8 cellular contexts compared by ENCODE assay signal in genomic region chr14:104795468-104795780, GRCh38. TPM values are rescaled to one million over a fixed set of nuclear protein-coding genes. Genes with fewer than 3 reads are reported as not detected.
DNase-seq lines count a peak whose midpoint lies in the region; ATAC-seq and TF ChIP-seq lines count a peak whose summit lies in the region.

AKT1 (minus strand) TSS chr14:104795748; CDS start chr14:104792643, 3,105 bp downstream.

- H3K9me3 ChIP-seq in HEK293 (ENCODE audit: control insufficient read depth, insufficient read depth, low read depth, low read length), result no peaks in the 10 kb centered on the region

- H3K9me3 Mint-ChIP-seq in activated CD8-positive, alpha-beta T cell treated with anti-CD3 and anti-CD28 coated beads for 36 hours, result no peaks in the 10 kb centered on the region

- H3K9ac ChIP-seq in rectal smooth muscle tissue (ENCODE audit: low read length), result peak within 1 kb of the TSS; percentile 57

- no peaks in the 10 kb centered on the region for H3K36me3 Mint-ChIP-seq in activated CD8-positive, alpha-beta T cell treated with anti-CD3 and anti-CD28 coated beads for 36 hours (ENCODE audit: low read depth)

- peak within 1 kb of the TSS; percentile 81 for H3K27ac Mint-ChIP-seq in activated CD8-positive, alpha-beta T cell treated with anti-CD3 and anti-CD28 coated beads for 36 hours

- H3K36me3 ChIP-seq in HEK293 (ENCODE audit: control insufficient read depth in 2 of 2, insufficient read depth in 1 of 2, low read length in 2 of 2) (peaks cover 0 to 30% of the 10 kb centered on the region in 2 experiments; a peak in 1 of 3 replicates), rectal smooth muscle tissue (ENCODE audit: control insufficient read depth, insufficient read depth, low read length) (peaks cover 3% of the 10 kb centered on the region)

- H3K27ac ChIP-seq in HEK293 (ENCODE audit: extremely low read depth, low read depth, low read length) (peak within 1 kb of the TSS; percentile 78), rectal smooth muscle tissue (ENCODE audit: low read depth, low read length) (peak within 1 kb of the TSS; percentile 87)

- peaks cover 10% of the 10 kb centered on the region for H3K4me1 ChIP-seq in HEK293 (ENCODE audit: control insufficient read depth, insufficient read depth, low read length)
- peaks cover 16% of the 10 kb centered on the region for H3K4me1 ChIP-seq in rectal smooth muscle tissue (ENCODE audit: control insufficient read depth, insufficient read depth, low read length)

- H3K4me3 ChIP-seq in AG04449 (ENCODE audit: low read depth, low read length) (peak within 1 kb of the TSS; percentile 70), HEK293 (ENCODE audit: low read depth, low read length) (peak within 1 kb of the TSS; percentile 67), rectal smooth muscle tissue (ENCODE audit: low read length) (peak within 1 kb of the TSS; percentile 82)

- intact Hi-C loops in activated CD8-positive, alpha-beta T cell treated with anti-CD3 and anti-CD28 coated beads for 36 hours (cut with micrococcal nuclease), result no loop called here
- intact Hi-C loops in cardiac septum (cut with DNase I), result no loop called here

- CTCF ChIA-PET in AG04449 (lab: Yijun Ruan, JAX), result interaction anchor here (7.9 kb wide), 1 partner anchor 26 kb away, joined by 52 read pairs; no protein-coding TSS in a partner anchor
- CTCF ChIA-PET in HEK293 (lab: Yijun Ruan, JAX), result no interaction called here
- CTCF ChIA-PET in activated CD8-positive, alpha-beta T cell treated with anti-CD3 and anti-CD28 coated beads for 36 hours (lab: Charles Lee), result interaction anchor here (1.1 to 1.3 kb wide), 2 partner anchors 24 to 38 kb away, joined by 3 to 4 read pairs; no protein-coding TSS in a partner anchor

- no peak for TF ChIP-seq CTCF in AG04449 (IDR thresholded peaks at IDR 0.05; ENCODE audit: insufficient read depth, low read length, missing control alignments)
- no peak for TF ChIP-seq CTCF in HEK293 (tag by site-specific recombination; IDR thresholded peaks at IDR 0.05)
- no peak for TF ChIP-seq CTCF in activated CD8-positive, alpha-beta T cell treated with anti-CD3 and anti-CD28 coated beads for 36 hours (IDR thresholded peaks at IDR 0.05)
- TF ChIP-seq CTCF in GM20000 (IDR thresholded peaks at IDR 0.05; ENCODE audit: extremely low read depth, missing control alignments), result no peak

- POLR2A ChIA-PET in AG04449 (lab: Yijun Ruan, JAX), result no interaction called here
- POLR2A ChIA-PET in HEK293 (lab: Yijun Ruan, JAX), result no interaction called here
- POLR2A ChIA-PET in activated CD8-positive, alpha-beta T cell treated with anti-CD3 and anti-CD28 coated beads for 36 hours (lab: Charles Lee), result no interaction called here

- no peak for DNase-seq in AG04449 (ENCODE audit: low read depth, low spot score)
- DNase-seq in activated CD8-positive, alpha-beta T cell treated with anti-CD3 and anti-CD28 coated beads for 36 hours, result no peak
- DNase-seq in cardiac septum (ENCODE audit: low spot score), result no peak
- DNase-seq in GM20000 (ENCODE audit: low spot score), result no peak
- no peak for DNase-seq in cerebellar cortex (ENCODE audit: low spot score)

- H3K27me3 Mint-ChIP-seq in activated CD8-positive, alpha-beta T cell treated with anti-CD3 and anti-CD28 coated beads for 36 hours, result no peaks in the 10 kb centered on the region

- H3K27me3 ChIP-seq in rectal smooth muscle tissue (ENCODE audit: control insufficient read depth, insufficient read depth, low read length), result no peaks in the 10 kb centered on the region

- H3K4me1 Mint-ChIP-seq in activated CD8-positive, alpha-beta T cell treated with anti-CD3 and anti-CD28 coated beads for 36 hours (ENCODE audit: low read depth), result peaks cover 31% of the 10 kb centered on the region

- ATAC-seq in activated CD8-positive, alpha-beta T cell treated with anti-CD3 and anti-CD28 coated beads for 36 hours, result peak; percentile 11
- ATAC-seq in GM19467 (IDR thresholded peaks at IDR 0.05; ENCODE audit: unreplicated experiment), result no peak

- H3K4me3 Mint-ChIP-seq in activated CD8-positive, alpha-beta T cell treated with anti-CD3 and anti-CD28 coated beads for 36 hours, result peak within 1 kb of the TSS; percentile 89

TF ChIP-seq in HEK293, 187 proteins besides CTCF, POLR2A, EP300 and RAD21:
- TF ChIP-seq ZNF311 (tag by site-specific recombination; IDR thresholded peaks at IDR 0.05; ENCODE audit: borderline replicate concordance) (no peak), ZNF600 (tag by site-specific recombination; IDR thresholded peaks at IDR 0.05) (no peak), ZNF747 (tag by site-specific recombination; IDR thresholded peaks at IDR 0.05) (no peak), ZNF510 (tag by site-specific recombination; IDR thresholded peaks at IDR 0.05; ENCODE audit: insufficient replicate concordance) (no peak), ZXDB (tag by site-specific recombination; IDR thresholded peaks at IDR 0.05) (no peak), ZNF239 (tag by site-specific recombination; IDR thresholded peaks at IDR 0.05) (no peak), ZNF707 (tag by site-specific recombination; IDR thresholded peaks at IDR 0.05) (no peak), ZFP69B (tag by site-specific recombination; IDR thresholded peaks at IDR 0.05) (no peak), ZBTB48 (tag by site-specific recombination; IDR thresholded peaks at IDR 0.05) (no peak), ZNF169 (tag by site-specific recombination; IDR thresholded peaks at IDR 0.05) (no peak), ZEB2 (tag by site-specific recombination; IDR thresholded peaks at IDR 0.05) (no peak), ZNF133 (tag by site-specific recombination; IDR thresholded peaks at IDR 0.05) (no peak), ZIC2 (tag by site-specific recombination; IDR thresholded peaks at IDR 0.05) (no peak), ZNF48 (tag by site-specific recombination; IDR thresholded peaks at IDR 0.05) (no peak), ZNF777 (tag by site-specific recombination; IDR thresholded peaks at IDR 0.05; ENCODE audit: borderline replicate concordance) (no peak), ZFP41 (tag by site-specific recombination; IDR thresholded peaks at IDR 0.05; ENCODE audit: borderline replicate concordance) (no peak), ZNF830 (tag by site-specific recombination; IDR thresholded peaks at IDR 0.05; ENCODE audit: low read depth) (no peak), ZNF302 (tag by site-specific recombination; IDR thresholded peaks at IDR 0.05; ENCODE audit: low read depth) (no peak), ZNF175 (tag by site-specific recombination; IDR thresholded peaks at IDR 0.05) (no peak)
- TF ChIP-seq, protein P1, sequence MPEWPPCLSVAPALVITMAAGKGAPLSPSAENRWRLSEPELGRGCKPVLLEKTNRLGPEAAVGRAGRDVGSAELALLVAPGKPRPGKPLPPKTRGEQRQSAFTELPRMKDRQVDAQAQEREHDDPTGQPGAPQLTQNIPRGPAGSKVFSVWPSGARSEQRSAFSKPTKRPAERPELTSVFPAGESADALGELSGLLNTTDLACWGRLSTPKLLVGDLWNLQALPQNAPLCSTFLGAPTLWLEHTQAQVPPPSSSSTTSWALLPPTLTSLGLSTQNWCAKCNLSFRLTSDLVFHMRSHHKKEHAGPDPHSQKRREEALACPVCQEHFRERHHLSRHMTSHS (tag by site-specific recombination; IDR thresholded peaks at IDR 0.05), result no peak

RNA-seq across cellular contexts. Expression of gene AKT1, which starts in this region (rescaled TPM):
- total RNA-seq in activated CD8-positive, alpha-beta T cell treated with anti-CD3 and anti-CD28 coated beads for 36 hours, result 100 to 1,000 TPM; 116 to 121 TPM
- total RNA-seq in cardiac septum, result 172 TPM
